Comparison of ENCODE assay signal across 35 cellular contexts in genomic region chr13:111370147-111370546, GRCh38. TPM values are rescaled to one million over a fixed set of nuclear protein-coding genes. Genes with fewer than 3 reads are reported as not detected.
"Had no signal": no experiment of that assay in that cellular context is flagged by ENCODE, and none has a peak within 500 bp of the region (broad histone marks: within the 10 kb centered on the region; RNA-seq: fewer than 3 reads in every experiment).

No MANE protein-coding gene starts in this region.

- H3K4me1 ChIP-seq: adrenal gland, body of pancreas, breast epithelium had no signal

- H3K4me1 Mint-ChIP-seq: activated B cell treated with CpG ODN at 0.5 μM for 24 hours; activated naive CD8-positive, alpha-beta T cell treated with anti-CD3 and anti-CD28 coated beads for 36 hours; activated T-helper 17 cell treated with anti-CD3 and anti-CD28 coated beads, Interleukin-2, amount 50 U/mL, for 72 hours had no signal

- H3K4me3 Mint-ChIP-seq: activated B cell treated with CpG ODN at 0.5 μM for 24 hours; activated CD4-positive, alpha-beta memory T cell treated with anti-CD3 and anti-CD28 coated beads for 36 hours; activated CD8-positive, alpha-beta T cell treated with anti-CD3 and anti-CD28 coated beads for 36 hours; activated naive CD4-positive, alpha-beta T cell treated with anti-CD3 and anti-CD28 coated beads for 36 hours; activated naive CD8-positive, alpha-beta T cell treated with anti-CD3 and anti-CD28 coated beads for 36 hours; activated T-cell treated with anti-CD3 and anti-CD28 coated beads, Interleukin-2, amount 50 U/mL, for 4 hours; activated T-cell treated with anti-CD3 and anti-CD28 coated beads, Interleukin-2, amount 50 U/mL, for 72 hours; activated T-helper 1 cell treated with anti-CD3 and anti-CD28 coated beads, Interleukin-12 subunit alpha, Interleukin-12 subunit beta, Interleukin-2, Interleukin-4 antibody, amounts not matched to agents 30 ng/mL and 10 ng/mL and 1 ng/mL, durations not matched to agents 14 hours and 24 hours and 36 hours; activated T-helper 17 cell treated with anti-CD3 and anti-CD28 coated beads, Interleukin-2, amount 50 U/mL, for 72 hours; T-helper 1 cell treated with Interleukin-12 subunit alpha and Interleukin-12 subunit beta and Interleukin-4 antibody, amounts not matched to agents 30 μg/mL and 1 μg/mL, for 36 hours; T-helper 2 cell treated with Interferon-gamma antibody and Interleukin-4, amounts not matched to agents 5 μg/mL and 100 μg/mL, for 36 hours had no signal

- H3K27ac ChIP-seq: adrenal gland, body of pancreas, brain microvascular endothelial cell, breast epithelium, VCaP had no signal

- H3K4me3 ChIP-seq: adrenal gland, body of pancreas, breast epithelium had no signal

- H3K27me3 Mint-ChIP-seq: activated CD4-positive, alpha-beta memory T cell treated with anti-CD3 and anti-CD28 coated beads for 36 hours; activated CD8-positive, alpha-beta T cell treated with anti-CD3 and anti-CD28 coated beads for 36 hours; activated naive CD8-positive, alpha-beta T cell treated with anti-CD3 and anti-CD28 coated beads for 36 hours; activated T-helper 17 cell treated with anti-CD3 and anti-CD28 coated beads, Interleukin-2, amount 50 U/mL, for 72 hours had no signal

- DNase-seq: activated B cell treated with CpG ODN at 0.5 μM for 24 hours; activated CD4-positive, alpha-beta memory T cell treated with anti-CD3 and anti-CD28 coated beads for 36 hours; activated CD4-positive, alpha-beta T cell treated with anti-CD3 and anti-CD28 coated beads for 48 hours; activated CD4-positive, alpha-beta T cell treated with anti-CD3 and anti-CD28 coated beads, Interleukin-2, amount 50 U/mL, for 1 hour; activated CD4-positive, alpha-beta T cell treated with anti-CD3 and anti-CD28 coated beads, Interleukin-2, amount 50 U/mL, for 4 hours; activated CD4-positive, CD25-positive, alpha-beta regulatory T cell treated with anti-CD3 and anti-CD28 coated beads, Interleukin-2, amount 50 U/mL, for 72 hours; activated CD8-positive, alpha-beta memory T cell treated with anti-CD3 and anti-CD28 coated beads, Interleukin-2, amount 50 U/mL, for 4 hours; activated CD8-positive, alpha-beta T cell treated with anti-CD3 and anti-CD28 coated beads for 36 hours; activated effector memory CD4-positive, alpha-beta T cell treated with anti-CD3 and anti-CD28 coated beads, Interleukin-2, amount 50 U/mL, for 16 hours; activated gamma-delta T cell treated with Interleukin-2 at 50 U/mL for 16 hours; activated naive CD4-positive, alpha-beta T cell; activated naive CD4-positive, alpha-beta T cell treated with anti-CD3 and anti-CD28 coated beads for 36 hours; activated naive CD4-positive, alpha-beta T cell treated with anti-CD3 and anti-CD28 coated beads, Interleukin-2, amount 50 U/mL, for 16 hours; activated naive CD8-positive, alpha-beta T cell treated with anti-CD3 and anti-CD28 coated beads for 36 hours; activated T-cell treated with anti-CD3 and anti-CD28 coated beads for 4 hours; activated T-cell treated with anti-CD3 and anti-CD28 coated beads, Interleukin-2, amount 50 U/mL, for 1 hour; activated T-cell treated with anti-CD3 and anti-CD28 coated beads, Interleukin-2, amount 50 U/mL, for 4 hours; activated T-cell treated with anti-CD3 and anti-CD28 coated beads, Interleukin-2, amount 50 U/mL, for 72 hours; adrenal gland; amniotic stem cell; aorta; body of pancreas; brain microvascular endothelial cell; central memory CD4-positive, alpha-beta T cell; T-helper 1 cell; T-helper 2 cell; T-helper 9 cell had no signal

- H3K36me3 ChIP-seq: adrenal gland, brain microvascular endothelial cell, breast epithelium had no signal

- H3K9me3 Mint-ChIP-seq: activated CD4-positive, alpha-beta memory T cell treated with anti-CD3 and anti-CD28 coated beads for 36 hours; activated CD8-positive, alpha-beta T cell treated with anti-CD3 and anti-CD28 coated beads for 36 hours; activated T-cell treated with anti-CD3 and anti-CD28 coated beads, Interleukin-2, amount 50 U/mL, for 4 hours; activated T-cell treated with anti-CD3 and anti-CD28 coated beads, Interleukin-2, amount 50 U/mL, for 72 hours; activated T-helper 1 cell treated with anti-CD3 and anti-CD28 coated beads, Interleukin-12 subunit alpha, Interleukin-12 subunit beta, Interleukin-2, Interleukin-4 antibody, amounts not matched to agents 30 ng/mL and 10 ng/mL and 1 ng/mL, durations not matched to agents 14 hours and 24 hours and 36 hours; activated T-helper 17 cell treated with anti-CD3 and anti-CD28 coated beads, Interleukin-2, amount 50 U/mL, for 72 hours; T-helper 1 cell treated with Interleukin-12 subunit alpha and Interleukin-12 subunit beta and Interleukin-4 antibody, amounts not matched to agents 30 μg/mL and 1 μg/mL, for 36 hours; T-helper 2 cell treated with Interferon-gamma antibody and Interleukin-4, amounts not matched to agents 5 μg/mL and 100 μg/mL, for 36 hours had no signal

- H3K27ac Mint-ChIP-seq: activated B cell treated with CpG ODN at 0.5 μM for 24 hours; activated CD4-positive, alpha-beta memory T cell treated with anti-CD3 and anti-CD28 coated beads for 36 hours; activated CD8-positive, alpha-beta T cell treated with anti-CD3 and anti-CD28 coated beads for 36 hours; activated naive CD4-positive, alpha-beta T cell treated with anti-CD3 and anti-CD28 coated beads for 36 hours; activated naive CD4-positive, alpha-beta T cell treated with anti-CD3 and anti-CD28 coated beads, Interleukin-2, amount 50 U/mL, for 72 hours; activated naive CD8-positive, alpha-beta T cell treated with anti-CD3 and anti-CD28 coated beads for 36 hours; activated T-cell treated with anti-CD3 and anti-CD28 coated beads, Interleukin-2, amount 50 U/mL, for 72 hours; activated T-helper 1 cell treated with anti-CD3 and anti-CD28 coated beads, Interleukin-12 subunit alpha, Interleukin-12 subunit beta, Interleukin-2, Interleukin-4 antibody, amounts not matched to agents 30 ng/mL and 10 ng/mL and 1 ng/mL, durations not matched to agents 14 hours and 24 hours and 36 hours; activated T-helper 17 cell treated with anti-CD3 and anti-CD28 coated beads, Interleukin-2, amount 50 U/mL, for 72 hours; T-helper 1 cell treated with Interleukin-12 subunit alpha and Interleukin-12 subunit beta and Interleukin-4 antibody, amounts not matched to agents 30 μg/mL and 1 μg/mL, for 36 hours; T-helper 2 cell treated with Interferon-gamma antibody and Interleukin-4, amounts not matched to agents 5 μg/mL and 100 μg/mL, for 36 hours had no signal

- H3K36me3 Mint-ChIP-seq: activated CD4-positive, alpha-beta memory T cell treated with anti-CD3 and anti-CD28 coated beads for 36 hours; activated naive CD4-positive, alpha-beta T cell treated with anti-CD3 and anti-CD28 coated beads, Interleukin-2, amount 50 U/mL, for 72 hours; activated naive CD8-positive, alpha-beta T cell treated with anti-CD3 and anti-CD28 coated beads for 36 hours had no signal

- H3K27me3 ChIP-seq: adrenal gland, body of pancreas, brain microvascular endothelial cell, breast epithelium had no signal

- H3K9me3 ChIP-seq: adrenal gland, body of pancreas, breast epithelium had no signal

RNA-seq across cellular contexts. Expression of gene TEX29, which starts 49.7 kb away (rescaled TPM):
- total RNA-seq: activated CD8-positive, alpha-beta memory T cell treated with anti-CD3 and anti-CD28 coated beads for 36 hours; body of pancreas had no signal
